In the genomic region with DNA sequence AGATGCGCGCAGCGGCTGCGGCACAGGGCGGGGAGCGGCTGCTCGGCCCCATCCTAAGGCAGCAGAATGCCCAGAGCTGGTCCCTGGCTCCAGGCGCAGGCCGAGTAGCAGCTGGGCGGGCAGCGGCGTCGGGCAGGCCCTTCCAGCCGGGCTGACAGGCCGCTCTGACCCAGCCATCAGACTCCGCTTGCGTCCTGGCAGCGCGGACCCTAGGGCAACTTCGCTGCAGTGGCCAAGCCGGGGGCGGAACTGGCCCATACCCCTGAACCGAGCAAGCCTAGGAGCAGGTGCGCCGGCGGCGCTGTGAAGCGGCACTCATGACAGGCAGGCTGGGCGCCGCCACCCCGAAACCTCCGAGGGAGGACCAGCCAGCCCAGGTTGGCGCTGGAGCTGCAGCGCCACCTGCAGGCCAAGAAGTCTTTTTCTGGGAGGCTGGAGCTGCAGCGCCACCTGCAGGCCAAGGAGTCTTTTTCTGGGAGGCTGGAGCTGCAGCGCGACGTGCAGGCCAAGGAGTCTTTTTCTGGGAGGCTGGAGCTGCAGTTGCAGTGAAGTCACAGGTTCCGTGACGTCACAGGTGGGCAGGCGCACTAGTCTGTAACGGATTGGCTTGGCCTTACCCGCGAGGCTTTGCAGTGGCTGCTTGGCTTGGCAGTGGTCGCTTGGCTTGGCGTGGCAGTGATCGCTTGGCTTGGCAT, we compare ENCODE assay signal across 7 cellular contexts.
A peak's percentile ranks its signal among the peaks of the same experiment; 100 is the strongest.
DNase-seq lines count a peak whose midpoint lies in the region; ATAC-seq, FAIRE-seq and TF ChIP-seq lines count a peak whose summit lies in the region.
"Not testable (repeated sequence)": the region's sequence is repeated elsewhere in the genome, so short reads cannot be mapped to it uniquely, and the experiment has no call there.

No MANE protein-coding gene starts in this region.

- not testable (repeated sequence) for H2AFZ ChIP-seq in HepG2 (ENCODE audit: low read length)

- TF ChIP-seq RAD21 in HepG2 (CRISPR knock-in tag; IDR thresholded peaks at IDR 0.05): peak; percentile 68; the same call in 1 of the 2 replicates

- H3K9me3 ChIP-seq in SJCRH30 (replicated peaks); effector memory CD4-positive, alpha-beta T cell (ENCODE audit: control insufficient read depth, low read length); HepG2 (ENCODE audit: low read length): not testable (repeated sequence)

- not testable (repeated sequence) for H4K20me1 ChIP-seq in HepG2 (ENCODE audit: insufficient read depth, low read length)

- not testable (repeated sequence) for BruUV-seq in HepG2 (replicated peaks; lab: Mats Ljungman, UMichigan)

- peak; percentile 81 for TF ChIP-seq CTCF in HepG2 (CRISPR knock-in tag; IDR thresholded peaks at IDR 0.05)

- not testable (repeated sequence) for H3K9ac ChIP-seq in HepG2 (ENCODE audit: insufficient read depth, low read depth, low read length)

- ATAC-seq in GM18517 (IDR thresholded peaks at IDR 0.05; ENCODE audit: unreplicated experiment) (peak; percentile 64), HG03378 (IDR thresholded peaks at IDR 0.05; ENCODE audit: unreplicated experiment) (peak; percentile 69), HepG2 (peak; percentile 81)

- H3K27me3 ChIP-seq in SJCRH30; effector memory CD4-positive, alpha-beta T cell (replicated peaks; ENCODE audit: control insufficient read depth, insufficient read depth, low read length, poor library complexity, severe bottlenecking); HepG2 (ENCODE audit: control insufficient read depth in 1 of 2, insufficient read depth in 2 of 2, low read length in 2 of 2): not testable (repeated sequence)

- POLR2A ChIA-PET in HepG2 (lab: Yijun Ruan, JAX): not testable (repeated sequence)

- peak; percentile 48 to 63 for DNase-seq in SJCRH30
- peak; percentile 89 to 91 for DNase-seq in activated T-cell treated with anti-CD3 and anti-CD28 coated beads, Interleukin-2, amount 50 U/mL, for 48 hours
- DNase-seq in effector memory CD4-positive, alpha-beta T cell: peak; percentile 44 to 63 (median 61)
- DNase-seq in HepG2 (ENCODE audit: low spot score): not testable (repeated sequence)
- peak; percentile 68 to 70 for DNase-seq in stimulated activated CD4-positive, alpha-beta T cell treated with anti-CD3 and anti-CD28 coated beads, Interleukin-15, amount 100 ng/mL, for 1 hour (ENCODE audit: low read depth in 1 of 2, low spot score in 1 of 2)

- not testable (repeated sequence) for FAIRE-seq in HepG2 (lab: Jason Lieb, UNC)

- intact Hi-C loops in HepG2 (cut with micrococcal nuclease; ENCODE audit: unreplicated experiment): loop anchor here (2.0 kb wide), 1 partner anchor 94 kb away; no protein-coding TSS in a partner anchor

- peak overlapping the region; percentile 12; the same call in 1 of the 2 replicates for H3K4me2 ChIP-seq in HepG2 (ENCODE audit: low read depth, low read length)

- not testable (repeated sequence) for TF ChIP-seq POLR2A in HepG2 (IDR thresholded peaks at IDR 0.05; ENCODE audit: insufficient read depth in 1 of 2, low read depth in 2 of 2, low read length in 2 of 2)

- WGBS in HepG2 (ENCODE audit: low lambda C conversion rate): 74% methylated on average over 7 of the region's 47 CpGs

- not testable (repeated sequence) for H3K4me1 ChIP-seq in SJCRH30; effector memory CD4-positive, alpha-beta T cell (ENCODE audit: control insufficient read depth, insufficient read depth, low read length, poor library complexity, severe bottlenecking); HepG2 (ENCODE audit: insufficient read depth, low read length)

- H3K79me2 ChIP-seq in HepG2 (ENCODE audit: insufficient read depth, low read length): not testable (repeated sequence)

- H3K27ac ChIP-seq in SJCRH30; effector memory CD4-positive, alpha-beta T cell (ENCODE audit: insufficient read depth, low read length, poor library complexity, severe bottlenecking); HepG2 (ENCODE audit: extremely low read length, insufficient read depth, low read length): not testable (repeated sequence)

- CTCF ChIA-PET in HepG2 (lab: Yijun Ruan, JAX; ENCODE audit: low intra/inter-chr PET ratio, low total read pairs): interaction anchor here (1.0 to 2.2 kb wide), 3 partner anchors 94 to 328 kb away, joined by 3 to 28 read pairs (median 18); no protein-coding TSS in a partner anchor

- in situ Hi-C loops in HepG2 (cut with HindIII; ENCODE audit: extremely low pct_ligation_motif_present, low pct_unique_long_range_greater_than_20kb): loop anchor here (25.0 kb wide), 1 partner anchor 333 kb away; a partner anchor contains a TSS

- H3K36me3 ChIP-seq in SJCRH30; effector memory CD4-positive, alpha-beta T cell (ENCODE audit: control insufficient read depth, insufficient read depth, low read length); HepG2 (replicated peaks in 1 of 2; ENCODE audit: control insufficient read depth in 1 of 2, insufficient read depth in 2 of 2, low read length in 2 of 2): not testable (repeated sequence)

- TF ChIP-seq EP300 in HepG2 (IDR thresholded peaks at IDR 0.05; ENCODE audit: low read depth in 2 of 2, low read length in 2 of 2); HepG2 (CRISPR knock-in tag; IDR thresholded peaks at IDR 0.05; ENCODE audit: borderline replicate concordance): not testable (repeated sequence)

- not testable (repeated sequence) for H3K4me3 ChIP-seq in SJCRH30; effector memory CD4-positive, alpha-beta T cell (ENCODE audit: insufficient read depth, low read depth, low read length, poor library complexity, severe bottlenecking); HepG2 (replicated peaks in 1 of 3; ENCODE audit: insufficient read depth in 1 of 3, low read depth in 2 of 3, low read length in 3 of 3)

TF ChIP-seq in HepG2, 621 proteins besides CTCF, POLR2A, EP300 and RAD21 (continues in another document):
- 0 out of 2 replicates have a peak, but pooled peaks have one; percentile 16 for TF ChIP-seq THAP11 (CRISPR knock-in tag; IDR thresholded peaks at IDR 0.05)
- TF ChIP-seq, protein P1, sequence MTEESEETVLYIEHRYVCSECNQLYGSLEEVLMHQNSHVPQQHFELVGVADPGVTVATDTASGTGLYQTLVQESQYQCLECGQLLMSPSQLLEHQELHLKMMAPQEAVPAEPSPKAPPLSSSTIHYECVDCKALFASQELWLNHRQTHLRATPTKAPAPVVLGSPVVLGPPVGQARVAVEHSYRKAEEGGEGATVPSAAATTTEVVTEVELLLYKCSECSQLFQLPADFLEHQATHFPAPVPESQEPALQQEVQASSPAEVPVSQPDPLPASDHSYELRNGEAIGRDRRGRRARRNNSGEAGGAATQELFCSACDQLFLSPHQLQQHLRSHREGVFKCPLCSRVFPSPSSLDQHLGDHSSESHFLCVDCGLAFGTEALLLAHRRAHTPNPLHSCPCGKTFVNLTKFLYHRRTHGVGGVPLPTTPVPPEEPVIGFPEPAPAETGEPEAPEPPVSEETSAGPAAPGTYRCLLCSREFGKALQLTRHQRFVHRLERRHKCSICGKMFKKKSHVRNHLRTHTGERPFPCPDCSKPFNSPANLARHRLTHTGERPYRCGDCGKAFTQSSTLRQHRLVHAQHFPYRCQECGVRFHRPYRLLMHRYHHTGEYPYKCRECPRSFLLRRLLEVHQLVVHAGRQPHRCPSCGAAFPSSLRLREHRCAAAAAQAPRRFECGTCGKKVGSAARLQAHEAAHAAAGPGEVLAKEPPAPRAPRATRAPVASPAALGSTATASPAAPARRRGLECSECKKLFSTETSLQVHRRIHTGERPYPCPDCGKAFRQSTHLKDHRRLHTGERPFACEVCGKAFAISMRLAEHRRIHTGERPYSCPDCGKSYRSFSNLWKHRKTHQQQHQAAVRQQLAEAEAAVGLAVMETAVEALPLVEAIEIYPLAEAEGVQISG (CRISPR knock-in tag; IDR thresholded peaks at IDR 0.05): peak; percentile 52
- TF ChIP-seq, protein P2, sequence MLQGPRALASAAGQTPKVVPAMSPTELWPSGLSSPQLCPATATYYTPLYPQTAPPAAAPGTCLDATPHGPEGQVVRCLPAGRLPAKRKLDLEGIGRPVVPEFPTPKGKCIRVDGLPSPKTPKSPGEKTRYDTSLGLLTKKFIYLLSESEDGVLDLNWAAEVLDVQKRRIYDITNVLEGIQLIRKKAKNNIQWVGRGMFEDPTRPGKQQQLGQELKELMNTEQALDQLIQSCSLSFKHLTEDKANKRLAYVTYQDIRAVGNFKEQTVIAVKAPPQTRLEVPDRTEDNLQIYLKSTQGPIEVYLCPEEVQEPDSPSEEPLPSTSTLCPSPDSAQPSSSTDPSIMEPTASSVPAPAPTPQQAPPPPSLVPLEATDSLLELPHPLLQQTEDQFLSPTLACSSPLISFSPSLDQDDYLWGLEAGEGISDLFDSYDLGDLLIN (CRISPR knock-in tag; IDR thresholded peaks at IDR 0.05; ENCODE audit: borderline replicate concordance): 0 out of 2 replicates have a peak, but pooled peaks have one; percentile 47
- peak; percentile 96 for TF ChIP-seq CREB1 (IDR thresholded peaks at IDR 0.05)
- not testable (repeated sequence) for TF ChIP-seq CREB1 (CRISPR knock-in tag; IDR thresholded peaks at IDR 0.05)
- peak; percentile 56; the same call in 1 of the 2 replicates for TF ChIP-seq KDM2A (CRISPR knock-in tag; IDR thresholded peaks at IDR 0.05; ENCODE audit: borderline replicate concordance, low read depth)
- TF ChIP-seq SMC3 (IDR thresholded peaks at IDR 0.05; ENCODE audit: low read length): peak; percentile 38; the same call in 1 of the 2 replicates
